ENCODE assay signal across 9 cellular contexts in genomic region chrX:153667281-153667831, GRCh38. TPM values are rescaled to one million over a fixed set of nuclear protein-coding genes. Genes with fewer than 3 reads are reported as not detected.
DNase-seq lines count a peak whose midpoint lies in the region; ATAC-seq, FAIRE-seq and TF ChIP-seq lines count a peak whose summit lies in the region.
"Had no signal": no experiment of that assay in that cellular context is flagged by ENCODE, and none has a peak within 500 bp of the region (broad histone marks: within the 10 kb centered on the region; RNA-seq: fewer than 3 reads in every experiment).

No MANE protein-coding gene starts in this region.

- in situ Hi-C loops in HAP-1 (cut with MboI; ENCODE audit: low sequenced_read_pairs) = loop anchor here (5.0 to 25.0 kb wide), 3 partner anchors 130 to 705 kb away; no protein-coding TSS in a partner anchor

- H3K9me3 Mint-ChIP-seq in CD14-positive monocyte (peaks cover 0 to 18% (median 4%) of the 10 kb centered on the region in 7 donors), mesothelial cell of epicardium (peaks cover 22% of the 10 kb centered on the region)
- no peaks in the 10 kb centered on the region for H3K9me3 Mint-ChIP-seq in activated naive CD8-positive, alpha-beta T cell treated with anti-CD3 and anti-CD28 coated beads, Interleukin-2, amount 10 ng/mL, durations not matched to agents 7 days and 5 days

- no peak for DNase-seq in CD14-positive monocyte (ENCODE audit: low spot score)
- no peak for DNase-seq in HAP-1 (ENCODE audit: low spot score in 2 of 2)
- no peak for DNase-seq in activated naive CD8-positive, alpha-beta T cell treated with anti-CD3 and anti-CD28 coated beads, Interleukin-2, amount 10 ng/mL, durations not matched to agents 7 days and 5 days
- peak in 1 of 2 experiments; percentile 34 for DNase-seq in mesothelial cell of epicardium (ENCODE audit: low spot score in 2 of 2, unreplicated experiment in 2 of 2)
- no peak for DNase-seq in HPDE6-E6E7 (ENCODE audit: extremely low spot score)
- DNase-seq in GM19239 (ENCODE audit: insufficient read length, low spot score) = no peak
- DNase-seq in NCI-H748 treated with DMSO at 0.1 percent for 48 hours (lab: John Stamatoyannopoulos, UW) = no peak

- H3K27ac Mint-ChIP-seq in CD14-positive monocyte (no peak overlapping the region), mesothelial cell of epicardium (no peak overlapping the region)
- H3K27ac Mint-ChIP-seq in activated naive CD8-positive, alpha-beta T cell treated with anti-CD3 and anti-CD28 coated beads, Interleukin-2, amount 10 ng/mL, durations not matched to agents 7 days and 5 days = no peak overlapping the region

- H3K4me1 ChIP-seq in HAP-1 = peaks cover 2% of the 10 kb centered on the region; the same call in 1 of the 2 replicates
- H3K4me1 ChIP-seq: vagina had no signal

- TF ChIP-seq CTCF in CD14-positive monocyte (IDR thresholded peaks at IDR 0.05) (no peak), mesothelial cell of epicardium (IDR thresholded peaks at IDR 0.05; ENCODE audit: unreplicated experiment) (no peak)

- no peaks in the 10 kb centered on the region for H3K36me3 ChIP-seq in HAP-1 (replicated peaks)
- H3K36me3 ChIP-seq: vagina had no signal

- H3K4me3 ChIP-seq in HAP-1 = peak overlapping the region; percentile 41
- H3K4me3 ChIP-seq: vagina had no signal

- intact Hi-C loops in CD14-positive monocyte (cut with micrococcal nuclease) = loop anchor here (5.0 to 10.0 kb wide), 4 partner anchors 115 to 723 kb away; no protein-coding TSS in a partner anchor

- H3K36me3 Mint-ChIP-seq in CD14-positive monocyte (no peaks in the 10 kb centered on the region), mesothelial cell of epicardium (peaks cover 3% of the 10 kb centered on the region)
- no peaks in the 10 kb centered on the region for H3K36me3 Mint-ChIP-seq in activated naive CD8-positive, alpha-beta T cell treated with anti-CD3 and anti-CD28 coated beads, Interleukin-2, amount 10 ng/mL, durations not matched to agents 7 days and 5 days

- no peaks in the 10 kb centered on the region for H3K9me3 ChIP-seq in HAP-1
- H3K9me3 ChIP-seq: vagina had no signal

- ATAC-seq in activated naive CD8-positive, alpha-beta T cell treated with anti-CD3 and anti-CD28 coated beads, Interleukin-2, amount 10 ng/mL, durations not matched to agents 7 days and 5 days (ENCODE audit: low read depth) = peak; percentile 10
- no peak for ATAC-seq in HG02973 (IDR thresholded peaks at IDR 0.05; ENCODE audit: unreplicated experiment)

- peaks cover 16 to 45% (median 40%) of the 10 kb centered on the region in 3 donors for H3K27me3 Mint-ChIP-seq in CD14-positive monocyte (ENCODE audit: low read depth in 3 of 3)
- peaks cover 29% of the 10 kb centered on the region for H3K27me3 Mint-ChIP-seq in activated naive CD8-positive, alpha-beta T cell treated with anti-CD3 and anti-CD28 coated beads, Interleukin-2, amount 10 ng/mL, durations not matched to agents 7 days and 5 days
- peaks cover 54% of the 10 kb centered on the region for H3K27me3 Mint-ChIP-seq in mesothelial cell of epicardium (ENCODE audit: low read depth)

- no peaks in the 10 kb centered on the region for H3K27me3 ChIP-seq in HAP-1 (ENCODE audit: low read depth)
- H3K27me3 ChIP-seq: vagina had no signal

- H3K4me3 Mint-ChIP-seq in CD14-positive monocyte (peak overlapping the region; percentile 65 to 78), mesothelial cell of epicardium (peak overlapping the region; percentile 5)
- peak overlapping the region; percentile 74 for H3K4me3 Mint-ChIP-seq in activated naive CD8-positive, alpha-beta T cell treated with anti-CD3 and anti-CD28 coated beads, Interleukin-2, amount 10 ng/mL, durations not matched to agents 7 days and 5 days

- POLR2A ChIA-PET in activated naive CD8-positive, alpha-beta T cell treated with anti-CD3 and anti-CD28 coated beads, Interleukin-2, amount 10 ng/mL, durations not matched to agents 7 days and 5 days (lab: Charles Lee) = no interaction called here

- no peak for FAIRE-seq in GM19239 (lab: Jason Lieb, UNC)

- H3K4me1 Mint-ChIP-seq in CD14-positive monocyte (peaks cover 9% of the 10 kb centered on the region), mesothelial cell of epicardium (no peaks in the 10 kb centered on the region)
- H3K4me1 Mint-ChIP-seq in activated naive CD8-positive, alpha-beta T cell treated with anti-CD3 and anti-CD28 coated beads, Interleukin-2, amount 10 ng/mL, durations not matched to agents 7 days and 5 days = peaks cover 4% of the 10 kb centered on the region

RNA-seq across cellular contexts. Expression of gene PNCK, which starts 6.3 kb away (rescaled TPM):
- polyA plus RNA-seq in CD14-positive monocyte = not detected
- total RNA-seq in activated naive CD8-positive, alpha-beta T cell treated with anti-CD3 and anti-CD28 coated beads, Interleukin-2, amount 10 ng/mL, durations not matched to agents 7 days and 5 days = 1 to 10 TPM in 1 of 2 experiments, under 1 TPM in 1; 0.79 to 1.1 TPM
- total RNA-seq in mesothelial cell of epicardium = 28.2 to 35.1 TPM (median 28.5 TPM) in 3 replicates

RNA-seq across cellular contexts. Expression of gene DUSP9, which starts 20.4 kb away (rescaled TPM):
- polyA plus RNA-seq in CD14-positive monocyte = not detected
- total RNA-seq in activated naive CD8-positive, alpha-beta T cell treated with anti-CD3 and anti-CD28 coated beads, Interleukin-2, amount 10 ng/mL, durations not matched to agents 7 days and 5 days = not detected
- total RNA-seq in mesothelial cell of epicardium = 3.5 to 4.2 TPM (median 3.7 TPM) in 3 replicates

RNA-seq across cellular contexts. Expression of gene SLC6A8, which starts 20.4 kb away (rescaled TPM):
- under 1 TPM; 0.23 to 0.85 TPM for polyA plus RNA-seq in CD14-positive monocyte
- total RNA-seq in activated naive CD8-positive, alpha-beta T cell treated with anti-CD3 and anti-CD28 coated beads, Interleukin-2, amount 10 ng/mL, durations not matched to agents 7 days and 5 days = 1 to 10 TPM; 1.7 to 1.9 TPM
- total RNA-seq in mesothelial cell of epicardium = 65.3 to 68.0 TPM (median 65.6 TPM) in 3 replicates

RNA-seq across cellular contexts. Expression of gene BCAP31, which starts 56.8 kb away (rescaled TPM):
- polyA plus RNA-seq in CD14-positive monocyte = 100 to 1,000 TPM; 288 to 294 TPM
- total RNA-seq in activated naive CD8-positive, alpha-beta T cell treated with anti-CD3 and anti-CD28 coated beads, Interleukin-2, amount 10 ng/mL, durations not matched to agents 7 days and 5 days = 100 to 1,000 TPM; 140 to 141 TPM
- total RNA-seq in mesothelial cell of epicardium = 116 to 121 TPM (median 118 TPM) in 3 replicates

RNA-seq across cellular contexts. Expression of gene ABCD1, which starts 57.3 kb away (rescaled TPM):
- polyA plus RNA-seq in CD14-positive monocyte = 1 to 10 TPM; 5.6 to 5.8 TPM
- 10 to 100 TPM; 15.9 to 16.4 TPM for total RNA-seq in activated naive CD8-positive, alpha-beta T cell treated with anti-CD3 and anti-CD28 coated beads, Interleukin-2, amount 10 ng/mL, durations not matched to agents 7 days and 5 days
- 15.4 to 18.3 TPM (median 15.4 TPM) in 3 replicates for total RNA-seq in mesothelial cell of epicardium

Comparison
In these comparisons a context has a peak if more than half of its experiments do, and no peak if none do; other contexts are left out.
1. H3K4me3 Mint-ChIP-seq: peak in every context shown above with its lines; median percentile 74 in activated naive CD8-positive, alpha-beta T cell treated with anti-CD3 and anti-CD28 coated beads, Interleukin-2, amount 10 ng/mL, durations not matched to agents 7 days and 5 days; 72 in CD14-positive monocyte; 5 in mesothelial cell of epicardium.
2. RNA of gene PNCK, which starts 6.3 kb away (total RNA-seq): 28.2 to 35.1 TPM in mesothelial cell of epicardium; 0.79 to 1.1 TPM in activated naive CD8-positive, alpha-beta T cell treated with anti-CD3 and anti-CD28 coated beads, Interleukin-2, amount 10 ng/mL, durations not matched to agents 7 days and 5 days; every median in the first group is over 10 times any median in the second.
3. RNA of gene SLC6A8, which starts 20.4 kb away (total RNA-seq): 65.3 to 68.0 TPM in mesothelial cell of epicardium; 1.7 to 1.9 TPM in activated naive CD8-positive, alpha-beta T cell treated with anti-CD3 and anti-CD28 coated beads, Interleukin-2, amount 10 ng/mL, durations not matched to agents 7 days and 5 days; every median in the first group is over 10 times any median in the second.